In genomic region chr22:22262332-22263074, GRCh38 we compare ENCODE assay signal across 20 cellular contexts. TPM values are rescaled to one million over a fixed set of nuclear protein-coding genes. Genes with fewer than 3 reads are reported as not detected.
DNase-seq lines count a peak whose midpoint lies in the region; ATAC-seq and TF ChIP-seq lines count a peak whose summit lies in the region.
"Not testable (repeated sequence)": the region's sequence is repeated elsewhere in the genome, so short reads cannot be mapped to it uniquely, and the experiment has no call there.
"Had no signal": no experiment of that assay in that cellular context is flagged by ENCODE, and none has a peak within 500 bp of the region (broad histone marks: within the 10 kb centered on the region; RNA-seq: fewer than 3 reads in every experiment).

No MANE protein-coding gene starts in this region.

- not testable (repeated sequence) for H2AFZ ChIP-seq in osteoblast (ENCODE audit: low read length)

- CTCF ChIA-PET in RWPE1 (lab: Yijun Ruan, JAX), result not testable (repeated sequence)

- H3K4me1 ChIP-seq in foreskin keratinocyte; osteoblast (ENCODE audit: insufficient read depth, low read length): not testable (repeated sequence)

- peak overlapping the region; percentile 48 for H3K4me2 ChIP-seq in osteoblast (ENCODE audit: insufficient read depth, low read length)

- POLR2A ChIA-PET in RWPE1 (lab: Yijun Ruan, JAX; ENCODE audit: low non-redundant PET), result not testable (repeated sequence)

- H3K27me3 ChIP-seq in foreskin keratinocyte; osteoblast (ENCODE audit: insufficient read depth, low read length): not testable (repeated sequence)

- ATAC-seq in foreskin keratinocyte, result not testable (repeated sequence)

- not testable (repeated sequence) for H3K27ac ChIP-seq in RWPE1, foreskin keratinocyte
- H3K27ac ChIP-seq in osteoblast (ENCODE audit: low read depth, low read length), result peak overlapping the region; percentile 33

- not testable (repeated sequence) for H3K36me3 ChIP-seq in osteoblast (ENCODE audit: insufficient read depth, low read length)

- TF ChIP-seq CTCF in RWPE1 (conservative IDR thresholded peaks at IDR 0.05; ENCODE audit: low read depth); epithelial cell of proximal tubule (conservative IDR thresholded peaks at IDR 0.05; ENCODE audit: low read depth, low read length); foreskin keratinocyte (conservative IDR thresholded peaks at IDR 0.05); osteoblast (IDR thresholded peaks at IDR 0.05; ENCODE audit: extremely low read depth, low read depth, low read length): not testable (repeated sequence)

- DNase-seq in CD1c-positive myeloid dendritic cell (ENCODE audit: extremely low spot score) (peak; percentile 54), HS-27A (ENCODE audit: low read depth) (peak; percentile 2), RWPE1 (ENCODE audit: low spot score) (peak; percentile 6), astrocyte of the hippocampus (ENCODE audit: low read depth, low spot score) (peak; percentile 23), epithelial cell of proximal tubule (ENCODE audit: low read depth) (peak; percentile 23), foreskin keratinocyte (peak; percentile 6 to 12), osteoblast (ENCODE audit: insufficient read length, low spot score, missing footprints) (peak; percentile 62)

- not testable (repeated sequence) for H3K4me3 ChIP-seq in epithelial cell of proximal tubule (ENCODE audit: low read depth, low read length); osteoblast (ENCODE audit: insufficient read depth, low read length)

- H3K9me3 ChIP-seq in osteoblast (ENCODE audit: low read depth, low read length), result not testable (repeated sequence)

- not testable (repeated sequence) for H4K20me1 ChIP-seq in osteoblast (ENCODE audit: insufficient read depth, low read length)

- H3K79me2 ChIP-seq in osteoblast (ENCODE audit: insufficient read depth, low read length), result not testable (repeated sequence)

RNA-seq across cellular contexts. Expression of gene VPREB1, which starts 17.9 kb away (rescaled TPM):
- total RNA-seq in epithelial cell of proximal tubule (not detected in 2 replicates), foreskin keratinocyte (not detected in 2 replicates), osteoblast (not detected in 2 replicates)
- not detected in 2 replicates for polyA plus RNA-seq in foreskin keratinocyte
- total RNA-seq: activated CD4-positive, alpha-beta T cell treated with anti-CD3 and anti-CD28 coated beads, Interleukin-2, amount 10 ng/mL, durations not matched to agents 7 days and 5 days; activated T-cell treated with anti-CD3 and anti-CD28 coated beads, Interleukin-2, amount 50 U/mL, for 4 hours; esophagus mucosa; H4; lower lobe of right lung; mucosa of gallbladder; pancreas; PC-9; right lobe of liver; T-helper 2 cell treated with Interferon-gamma antibody and Interleukin-4, amounts not matched to agents 100 ng/mL and 5 ng/mL, for 36 hours; temporal lobe; urinary bladder had no signal
- polyA plus RNA-seq: keratinocyte, pancreas, urinary bladder had no signal

Comparison
In these comparisons a context has a peak if more than half of its experiments do, and no peak if none do; other contexts are left out.
1. DNase-seq: peak in every context shown above with its lines; median percentile 62 in osteoblast; 54 in CD1c-positive myeloid dendritic cell; 23 in astrocyte of the hippocampus; 23 in epithelial cell of proximal tubule; 9 in foreskin keratinocyte; 6 in RWPE1; 2 in HS-27A.